ENCODE assay signal across 1 cellular context in the genomic region with DNA sequence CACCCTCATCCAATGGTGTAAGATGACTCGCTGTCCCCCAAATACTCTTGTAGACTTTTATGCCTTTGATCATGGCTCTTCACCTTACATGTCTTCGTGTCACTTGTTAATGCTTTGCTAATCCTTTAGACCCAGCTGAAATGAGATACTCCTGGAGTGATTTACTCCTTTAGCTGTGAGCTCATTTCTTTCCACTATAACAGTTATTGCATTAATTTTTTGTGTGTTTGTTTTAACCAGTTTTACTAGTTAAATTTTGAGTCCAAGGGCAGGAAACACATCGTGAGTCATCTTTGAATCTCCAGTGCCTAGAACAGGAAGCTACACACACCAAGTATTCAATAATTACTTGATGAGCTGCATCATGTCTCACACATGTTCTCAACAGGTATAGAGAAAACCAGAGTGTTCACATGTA.
TF ChIP-seq lines count a peak whose summit lies in the region.

No MANE protein-coding gene starts in this region.

TF ChIP-seq in GM12878, 131 proteins besides CTCF, POLR2A, EP300 and RAD21:
- TF ChIP-seq STAT1 (conservative IDR thresholded peaks at IDR 0.05) (no peak), MXI1 (IDR thresholded peaks at IDR 0.05; ENCODE audit: low read depth, low read length) (no peak), IKZF2 (IDR thresholded peaks at IDR 0.05) (no peak), MYB (IDR thresholded peaks at IDR 0.05; ENCODE audit: borderline replicate concordance, low read depth, low read length) (no peak), CBX5 (IDR thresholded peaks at IDR 0.05; ENCODE audit: low read depth) (no peak), SREBF1 (IDR thresholded peaks at IDR 0.05; ENCODE audit: low read length) (no peak), NRF1 (conservative IDR thresholded peaks at IDR 0.05; ENCODE audit: low read depth, low read length) (no peak), MTA2 (IDR thresholded peaks at IDR 0.05; ENCODE audit: low read depth) (no peak), NR2F1 (conservative IDR thresholded peaks at IDR 0.05) (no peak), KAT2A (conservative IDR thresholded peaks at IDR 0.05; ENCODE audit: control insufficient read depth, low read depth, low read length) (no peak)
- TF ChIP-seq, protein P1, sequence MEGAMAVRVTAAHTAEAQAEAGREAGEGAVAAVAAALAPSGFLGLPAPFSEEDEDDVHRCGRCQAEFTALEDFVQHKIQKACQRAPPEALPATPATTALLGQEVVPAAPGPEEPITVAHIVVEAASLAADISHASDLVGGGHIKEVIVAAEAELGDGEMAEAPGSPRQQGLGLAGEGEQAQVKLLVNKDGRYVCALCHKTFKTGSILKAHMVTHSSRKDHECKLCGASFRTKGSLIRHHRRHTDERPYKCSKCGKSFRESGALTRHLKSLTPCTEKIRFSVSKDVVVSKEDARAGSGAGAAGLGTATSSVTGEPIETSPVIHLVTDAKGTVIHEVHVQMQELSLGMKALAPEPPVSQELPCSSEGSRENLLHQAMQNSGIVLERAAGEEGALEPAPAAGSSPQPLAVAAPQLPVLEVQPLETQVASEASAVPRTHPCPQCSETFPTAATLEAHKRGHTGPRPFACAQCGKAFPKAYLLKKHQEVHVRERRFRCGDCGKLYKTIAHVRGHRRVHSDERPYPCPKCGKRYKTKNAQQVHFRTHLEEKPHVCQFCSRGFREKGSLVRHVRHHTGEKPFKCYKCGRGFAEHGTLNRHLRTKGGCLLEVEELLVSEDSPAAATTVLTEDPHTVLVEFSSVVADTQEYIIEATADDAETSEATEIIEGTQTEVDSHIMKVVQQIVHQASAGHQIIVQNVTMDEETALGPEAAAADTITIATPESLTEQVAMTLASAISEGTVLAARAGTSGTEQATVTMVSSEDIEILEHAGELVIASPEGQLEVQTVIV (IDR thresholded peaks at IDR 0.05; ENCODE audit: borderline replicate concordance, partially characterized antibody), result no peak
- TF ChIP-seq, protein P2, sequence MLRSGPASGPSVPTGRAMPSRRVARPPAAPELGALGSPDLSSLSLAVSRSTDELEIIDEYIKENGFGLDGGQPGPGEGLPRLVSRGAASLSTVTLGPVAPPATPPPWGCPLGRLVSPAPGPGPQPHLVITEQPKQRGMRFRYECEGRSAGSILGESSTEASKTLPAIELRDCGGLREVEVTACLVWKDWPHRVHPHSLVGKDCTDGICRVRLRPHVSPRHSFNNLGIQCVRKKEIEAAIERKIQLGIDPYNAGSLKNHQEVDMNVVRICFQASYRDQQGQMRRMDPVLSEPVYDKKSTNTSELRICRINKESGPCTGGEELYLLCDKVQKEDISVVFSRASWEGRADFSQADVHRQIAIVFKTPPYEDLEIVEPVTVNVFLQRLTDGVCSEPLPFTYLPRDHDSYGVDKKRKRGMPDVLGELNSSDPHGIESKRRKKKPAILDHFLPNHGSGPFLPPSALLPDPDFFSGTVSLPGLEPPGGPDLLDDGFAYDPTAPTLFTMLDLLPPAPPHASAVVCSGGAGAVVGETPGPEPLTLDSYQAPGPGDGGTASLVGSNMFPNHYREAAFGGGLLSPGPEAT (IDR thresholded peaks at IDR 0.05; ENCODE audit: low read depth), result no peak
- TF ChIP-seq, protein P3, sequence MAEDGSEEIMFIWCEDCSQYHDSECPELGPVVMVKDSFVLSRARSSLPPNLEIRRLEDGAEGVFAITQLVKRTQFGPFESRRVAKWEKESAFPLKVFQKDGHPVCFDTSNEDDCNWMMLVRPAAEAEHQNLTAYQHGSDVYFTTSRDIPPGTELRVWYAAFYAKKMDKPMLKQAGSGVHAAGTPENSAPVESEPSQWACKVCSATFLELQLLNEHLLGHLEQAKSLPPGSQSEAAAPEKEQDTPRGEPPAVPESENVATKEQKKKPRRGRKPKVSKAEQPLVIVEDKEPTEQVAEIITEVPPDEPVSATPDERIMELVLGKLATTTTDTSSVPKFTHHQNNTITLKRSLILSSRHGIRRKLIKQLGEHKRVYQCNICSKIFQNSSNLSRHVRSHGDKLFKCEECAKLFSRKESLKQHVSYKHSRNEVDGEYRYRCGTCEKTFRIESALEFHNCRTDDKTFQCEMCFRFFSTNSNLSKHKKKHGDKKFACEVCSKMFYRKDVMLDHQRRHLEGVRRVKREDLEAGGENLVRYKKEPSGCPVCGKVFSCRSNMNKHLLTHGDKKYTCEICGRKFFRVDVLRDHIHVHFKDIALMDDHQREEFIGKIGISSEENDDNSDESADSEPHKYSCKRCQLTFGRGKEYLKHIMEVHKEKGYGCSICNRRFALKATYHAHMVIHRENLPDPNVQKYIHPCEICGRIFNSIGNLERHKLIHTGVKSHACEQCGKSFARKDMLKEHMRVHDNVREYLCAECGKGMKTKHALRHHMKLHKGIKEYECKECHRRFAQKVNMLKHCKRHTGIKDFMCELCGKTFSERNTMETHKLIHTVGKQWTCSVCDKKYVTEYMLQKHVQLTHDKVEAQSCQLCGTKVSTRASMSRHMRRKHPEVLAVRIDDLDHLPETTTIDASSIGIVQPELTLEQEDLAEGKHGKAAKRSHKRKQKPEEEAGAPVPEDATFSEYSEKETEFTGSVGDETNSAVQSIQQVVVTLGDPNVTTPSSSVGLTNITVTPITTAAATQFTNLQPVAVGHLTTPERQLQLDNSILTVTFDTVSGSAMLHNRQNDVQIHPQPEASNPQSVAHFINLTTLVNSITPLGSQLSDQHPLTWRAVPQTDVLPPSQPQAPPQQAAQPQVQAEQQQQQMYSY (CRISPR knock-in tag; IDR thresholded peaks at IDR 0.05), result no peak
- TF ChIP-seq, protein P4, sequence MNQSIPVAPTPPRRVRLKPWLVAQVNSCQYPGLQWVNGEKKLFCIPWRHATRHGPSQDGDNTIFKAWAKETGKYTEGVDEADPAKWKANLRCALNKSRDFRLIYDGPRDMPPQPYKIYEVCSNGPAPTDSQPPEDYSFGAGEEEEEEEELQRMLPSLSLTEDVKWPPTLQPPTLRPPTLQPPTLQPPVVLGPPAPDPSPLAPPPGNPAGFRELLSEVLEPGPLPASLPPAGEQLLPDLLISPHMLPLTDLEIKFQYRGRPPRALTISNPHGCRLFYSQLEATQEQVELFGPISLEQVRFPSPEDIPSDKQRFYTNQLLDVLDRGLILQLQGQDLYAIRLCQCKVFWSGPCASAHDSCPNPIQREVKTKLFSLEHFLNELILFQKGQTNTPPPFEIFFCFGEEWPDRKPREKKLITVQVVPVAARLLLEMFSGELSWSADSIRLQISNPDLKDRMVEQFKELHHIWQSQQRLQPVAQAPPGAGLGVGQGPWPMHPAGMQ (IDR thresholded peaks at IDR 0.05; ENCODE audit: borderline replicate concordance), result no peak
